1 cellular context compared by ENCODE assay signal in genomic region chr20:16028923-16029322, GRCh38.
TF ChIP-seq lines count a peak whose summit lies in the region.

No MANE protein-coding gene starts in this region.

TF ChIP-seq in GM12878, 131 proteins besides CTCF, POLR2A, EP300 and RAD21 (continued from another document):
- TF ChIP-seq NBN (IDR thresholded peaks at IDR 0.05) (no peak), ZBTB4 (CRISPR knock-in tag; IDR thresholded peaks at IDR 0.05) (no peak), PML (IDR thresholded peaks at IDR 0.05; ENCODE audit: low read length) (no peak), MAX (IDR thresholded peaks at IDR 0.05; ENCODE audit: low read depth, low read length) (no peak)
